Comparison of ENCODE assay signal across 19 cellular contexts in the genomic region with DNA sequence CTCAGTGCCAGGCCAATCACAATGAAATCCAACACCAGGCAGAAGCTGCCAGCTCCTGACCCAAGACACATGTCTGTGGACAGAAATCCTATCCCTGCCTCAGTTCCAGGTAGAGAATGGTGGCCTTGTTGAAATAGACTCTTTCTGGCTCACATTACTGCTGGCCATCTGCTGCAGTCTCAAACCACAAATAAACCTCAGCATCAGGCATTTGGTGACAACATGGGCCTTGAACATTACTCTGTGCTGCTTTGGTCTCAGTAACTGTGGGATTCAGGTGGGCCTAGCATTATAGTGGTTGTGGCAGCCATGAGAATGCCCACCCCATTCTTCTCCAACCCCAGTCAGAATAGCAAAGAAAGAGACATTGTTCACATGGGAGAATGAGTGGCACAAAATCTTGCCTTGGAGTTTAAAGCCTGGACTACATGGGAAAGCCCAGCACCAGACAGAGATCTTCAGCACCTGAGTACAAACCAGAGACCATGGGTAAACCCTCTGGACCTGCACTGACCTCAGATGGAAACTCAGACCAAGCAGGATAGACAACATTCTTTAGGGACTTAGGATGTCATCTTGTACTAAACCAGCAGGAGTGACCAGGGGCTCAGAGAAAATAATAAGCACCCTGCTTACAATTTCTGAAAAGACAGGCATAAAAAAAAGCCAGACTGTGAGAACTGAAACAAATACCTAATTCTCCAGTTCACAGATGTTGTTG. TPM values are rescaled to one million over a fixed set of nuclear protein-coding genes. Genes with fewer than 3 reads are reported as not detected.
DNase-seq lines count a peak whose midpoint lies in the region; FAIRE-seq and TF ChIP-seq lines count a peak whose summit lies in the region.
"Had no signal": no experiment of that assay in that cellular context is flagged by ENCODE, and none has a peak within 500 bp of the region (broad histone marks: within the 10 kb centered on the region; RNA-seq: fewer than 3 reads in every experiment).

No MANE protein-coding gene starts in this region.

- no peak overlapping the region for H4K91ac ChIP-seq in H1 (replicated peaks; ENCODE audit: insufficient read length, low read length)
- no peak overlapping the region for H4K91ac ChIP-seq in neuronal stem cell (ENCODE audit: low read depth, low read length, poor library complexity)

- H2AK5ac ChIP-seq in H1 (ENCODE audit: low read depth, low read length) (no peak overlapping the region), neuronal stem cell (ENCODE audit: low read depth, low read length) (no peak overlapping the region)

- H3K79me1 ChIP-seq in H1 (ENCODE audit: low read depth, low read length) (no peaks in the 10 kb centered on the region; the same call in 1 of the 2 replicates), neuronal stem cell (ENCODE audit: low read depth, low read length) (no peaks in the 10 kb centered on the region)

- H3K4me1 ChIP-seq in H1 (replicated peaks in 1 of 4; ENCODE audit: control insufficient read depth in 3 of 4, insufficient read depth in 4 of 4, low read length in 3 of 4) = no peaks in the 10 kb centered on the region
- peaks cover 0 to 2% of the 10 kb centered on the region in 2 donors for H3K4me1 ChIP-seq in neuronal stem cell (ENCODE audit: control insufficient read depth in 2 of 2, insufficient read depth in 1 of 2, low read depth in 1 of 2, low read length in 2 of 2)
- H3K4me1 ChIP-seq: ascending aorta, gastrocnemius medialis, sigmoid colon had no signal

- H4K8ac ChIP-seq in H1 (ENCODE audit: extremely low read depth, insufficient read depth, low read length) = no peak overlapping the region
- H4K8ac ChIP-seq in neuronal stem cell (ENCODE audit: low read depth, low read length) = no peak overlapping the region

- no peak overlapping the region for H3K4me2 ChIP-seq in H1 (ENCODE audit: insufficient read depth in 1 of 2, low read depth in 2 of 2, low read length in 2 of 2)
- H3K4me2 ChIP-seq in neuronal stem cell (ENCODE audit: insufficient read depth, low read length, poor library complexity, severe bottlenecking) = no peak overlapping the region

- H2AFZ ChIP-seq in H1 (ENCODE audit: low read length) (0 out of 2 replicates have a peak overlapping the region, but pooled peaks have one; percentile 34), neuronal stem cell (ENCODE audit: low read length) (no peak overlapping the region)

- H3K9ac ChIP-seq in H1 (replicated peaks in 1 of 4; ENCODE audit: extremely low read depth in 1 of 4, low read depth in 3 of 4, low read length in 3 of 4) (no peak overlapping the region), neuronal stem cell (ENCODE audit: low read depth, low read length, poor library complexity) (no peak overlapping the region)

- TF ChIP-seq RAD21 in H1 (IDR thresholded peaks at IDR 0.05 in 1 of 2, conservative IDR thresholded peaks at IDR 0.05 in 1 of 2; ENCODE audit: low read depth in 2 of 2, low read length in 2 of 2) = no peak

- CTCF ChIA-PET in H1 (lab: Charles Lee; ENCODE audit: partially characterized antibody) = interaction anchor here (0.8 to 2.1 kb wide), 11 partner anchors 8 to 1089 kb away, joined by 3 to 13 read pairs (median 5); partner anchors contain the start of gene NDST3

- H3K4me3 ChIP-seq in H1 (ENCODE audit: extremely low read depth in 1 of 4, insufficient read depth in 2 of 4, low read depth in 3 of 4, low read length in 4 of 4) (no peak overlapping the region), neuronal stem cell (ENCODE audit: low read length in 2 of 2) (no peak overlapping the region)
- H3K4me3 ChIP-seq: ascending aorta, gastrocnemius medialis, sigmoid colon, transverse colon had no signal

- no peak for FAIRE-seq in H1 (lab: Jason Lieb, UNC)

- H2BK12ac ChIP-seq in H1 (ENCODE audit: low read depth, low read length) (no peak overlapping the region), neuronal stem cell (ENCODE audit: low read length) (no peak overlapping the region)

- no peak for TF ChIP-seq POLR2A in H1 (IDR thresholded peaks at IDR 0.05; ENCODE audit: control extremely low read depth in 1 of 2, low read depth in 2 of 2, low read length in 2 of 2)

- POLR2A ChIA-PET in H1 (lab: Charles Lee; ENCODE audit: partially characterized antibody) = no interaction called here

- no peaks in the 10 kb centered on the region for H3K23me2 ChIP-seq in H1 (ENCODE audit: low read depth, low read length)

- no peak overlapping the region for H2BK120ac ChIP-seq in H1 (replicated peaks; ENCODE audit: low read depth, low read length)
- no peak overlapping the region for H2BK120ac ChIP-seq in neuronal stem cell (ENCODE audit: low read depth, low read length)

- H3K23ac ChIP-seq in H1 (ENCODE audit: insufficient read length) (no peak overlapping the region), neuronal stem cell (ENCODE audit: low read depth, low read length, poor library complexity) (no peak overlapping the region)

- TF ChIP-seq CTCF in GM10266 (IDR thresholded peaks at IDR 0.05; ENCODE audit: control insufficient read depth, insufficient read depth, low read depth, missing control alignments) (no peak), H1 (IDR thresholded peaks at IDR 0.05; ENCODE audit: control extremely low read depth in 1 of 3, insufficient read depth in 1 of 3, low read depth in 1 of 3, low read length in 3 of 3) (no peak)

- H3K14ac ChIP-seq in H1 (ENCODE audit: insufficient read length) = no peak overlapping the region
- H3K14ac ChIP-seq in neuronal stem cell (ENCODE audit: low read length) = no peak overlapping the region

- no peaks in the 10 kb centered on the region for H3K79me2 ChIP-seq in H1 (ENCODE audit: control insufficient read depth in 1 of 2, insufficient read depth in 2 of 2, low read length in 2 of 2)

- H4K5ac ChIP-seq in H1 (ENCODE audit: insufficient read length, low read depth, low read length) = no peak overlapping the region

- H3K18ac ChIP-seq in H1 (ENCODE audit: extremely low read depth, low read length) (no peak overlapping the region), neuronal stem cell (ENCODE audit: low read length) (no peak overlapping the region)

- TF ChIP-seq EP300 in H1 (IDR thresholded peaks at IDR 0.05; ENCODE audit: borderline replicate concordance in 1 of 2, low read depth in 2 of 2, low read length in 2 of 2) = no peak

- H3K9me3 ChIP-seq in H1 (ENCODE audit: insufficient read depth in 2 of 2, low read depth in 1 of 2, low read length in 1 of 2) (0 out of 4 replicates have a peak, but pooled peaks cover 0 to 5% of the 10 kb centered on the region in 2 experiments), neuronal stem cell (replicated peaks in 1 of 2; ENCODE audit: control insufficient read depth in 2 of 2, insufficient read depth in 1 of 2, low read depth in 1 of 2, low read length in 2 of 2) (peaks cover 0 to 1% of the 10 kb centered on the region in 2 donors)
- H3K9me3 ChIP-seq: ascending aorta, gastrocnemius medialis, sigmoid colon, transverse colon had no signal

- H3K56ac ChIP-seq in H1 (replicated peaks; ENCODE audit: insufficient read length, low read depth, low read length) = no peak overlapping the region

- H3K36me3 ChIP-seq in H1 (ENCODE audit: control insufficient read depth in 2 of 4, insufficient read depth in 4 of 4, low read length in 3 of 4) (no peaks in the 10 kb centered on the region; a peak in 1 of 8 replicates), neuronal stem cell (replicated peaks in 1 of 2; ENCODE audit: control insufficient read depth in 2 of 2, insufficient read depth in 2 of 2, low read length in 2 of 2) (no peaks in the 10 kb centered on the region)
- H3K36me3 ChIP-seq: ascending aorta, gastrocnemius medialis, sigmoid colon had no signal

- no peak overlapping the region for H2BK20ac ChIP-seq in H1 (ENCODE audit: low read length)

- H3K27me3 ChIP-seq in H1 (replicated peaks in 1 of 4; ENCODE audit: control insufficient read depth in 3 of 4, extremely low read depth in 1 of 4, insufficient read depth in 3 of 4, low read length in 3 of 4) (no peaks in the 10 kb centered on the region), neuronal stem cell (ENCODE audit: control insufficient read depth in 3 of 3, insufficient read depth in 3 of 3, low read depth in 1 of 3, low read length in 3 of 3) (no peaks in the 10 kb centered on the region)
- H3K27me3 ChIP-seq: ascending aorta, gastrocnemius medialis, sigmoid colon, transverse colon had no signal

- H2BK15ac ChIP-seq in H1 (ENCODE audit: low read length) (no peak overlapping the region), neuronal stem cell (ENCODE audit: low read length) (no peak overlapping the region)

- H2BK5ac ChIP-seq in H1 (ENCODE audit: low read depth, low read length) = peak overlapping the region; percentile 12; the same call in 1 of the 2 replicates
- H2BK5ac ChIP-seq in neuronal stem cell (ENCODE audit: low read length) = no peak overlapping the region

- no peaks in the 10 kb centered on the region for H4K20me1 ChIP-seq in H1 (replicated peaks in 1 of 2; ENCODE audit: control insufficient read depth in 1 of 2, insufficient read depth in 2 of 2, low read length in 2 of 2)

- peak; percentile 5 for DNase-seq in GM10266 (ENCODE audit: extremely low spot score)
- peak; percentile 23 for DNase-seq in LHCN-M2 (ENCODE audit: low read depth)
- DNase-seq in H1 (ENCODE audit: low read depth in 1 of 2, low spot score in 2 of 2) = no peak
- DNase-seq in neuronal stem cell (ENCODE audit: low spot score) = no peak
- no peak for DNase-seq in NCI-H1417 treated with DMSO at 0.1 percent for 48 hours (lab: John Stamatoyannopoulos, UW)
- DNase-seq in kidney glomerular epithelial cell (lab: John Stamatoyannopoulos, UW) = no peak
- no peak for DNase-seq in NCI-H82 treated with DMSO at 0.1 percent for 48 hours (lab: John Stamatoyannopoulos, UW; ENCODE audit: unreplicated experiment)
- DNase-seq in NCI-H82 (lab: John Stamatoyannopoulos, UW) = no peak
- DNase-seq: activated CD4-positive, alpha-beta T cell treated with anti-CD3 and anti-CD28 coated beads for 36 hours; gastrocnemius medialis; left cardiac atrium; NCI-H1930; Right ventricle myocardium superior; sigmoid colon; stimulated activated CD4-positive, alpha-beta T cell treated with anti-CD3 and anti-CD28 coated beads, Interleukin-2, amount 100 ng/mL, for 24 hours; transverse colon had no signal

- H3K4ac ChIP-seq in H1 (replicated peaks; ENCODE audit: insufficient read length, low read depth, low read length) (no peak overlapping the region), neuronal stem cell (ENCODE audit: low read length) (no peak overlapping the region)

- no peak overlapping the region for H3K27ac ChIP-seq in H1 (ENCODE audit: low read depth, low read length)
- H3K27ac ChIP-seq in neuronal stem cell (replicated peaks; ENCODE audit: low read length) = peak overlapping the region; percentile 3
- H3K27ac ChIP-seq: ascending aorta, gastrocnemius medialis, sigmoid colon, transverse colon had no signal

RNA-seq across cellular contexts. Expression of gene TRAM1L1, which starts 50.4 kb away (rescaled TPM):
- total RNA-seq in LHCN-M2 (2014; rRNA removed) = 6.9 TPM in 2 replicates
- 2.1 TPM for polyA plus RNA-seq in LHCN-M2 (2012)
- total RNA-seq in H1 (2021; fragmentation: NEBNext Ultra II Directional; extraction: Animal tissue kit (Norgen Biotek cat#: 25700)) = 1.2 and 1.5 TPM in 2 replicates
- 0.89 and 0.94 TPM in 2 replicates for polyA plus RNA-seq in H1 (2011; rRNA removed)
- 1.7 TPM for polyA plus RNA-seq in H1 (2011; cell fraction: cytosol; rRNA removed)
- 0.57 TPM for polyA plus RNA-seq in H1 (2011; cell fraction: nucleus; rRNA removed)
- 0.96 to 1.4 TPM (median 1.1 TPM) in 4 replicates for polyA plus RNA-seq in H1 (2012, experiment 1 of 2)
- 0.20 TPM for polyA plus RNA-seq in H1 (2012, experiment 2 of 2)
- 2.5 TPM for polyA plus RNA-seq in H1 (2013, experiment 1 of 2)
- polyA plus RNA-seq in H1 (2013, experiment 2 of 2) = 2.6 TPM
- polyA minus RNA-seq in H1 (2011; rRNA and poly(A)+ RNA removed) = 1.4 and 2.0 TPM in 2 replicates
- polyA minus RNA-seq in H1 (2011; cell fraction: cytosol; rRNA and poly(A)+ RNA removed) = not detected
- 2.6 TPM for polyA minus RNA-seq in H1 (2011; cell fraction: nucleus; rRNA and poly(A)+ RNA removed)
- polyA plus RNA-seq in neuronal stem cell (2013, experiment 1 of 2) = 3.7 TPM
- polyA plus RNA-seq in neuronal stem cell (2013, experiment 2 of 2) = 3.6 TPM
- total RNA-seq: activated CD4-positive, alpha-beta T cell treated with anti-CD3 and anti-CD28 coated beads for 36 hours; activated CD8-positive, alpha-beta memory T cell treated with anti-CD3 and anti-CD28 coated beads for 36 hours; natural killer cell treated with Interleukin-12 subunit alpha and Interleukin-12 subunit beta and Interleukin-15 and Interleukin-18, amount 100 ng/mL, for 72 hours had no signal

Comparison
In these comparisons a context has a peak if more than half of its experiments do, and no peak if none do; other contexts are left out.
1. DNase-seq: peak in GM10266 (single experiment) and LHCN-M2 (single experiment); none in H1 (0 of 2), neuronal stem cell (single experiment), NCI-H1417 treated with DMSO at 0.1 percent for 48 hours (single experiment), kidney glomerular epithelial cell (single experiment), NCI-H82 treated with DMSO at 0.1 percent for 48 hours (single experiment) and NCI-H82 (single experiment).